ENCODE assay signal across 17 cellular contexts in the genomic region with DNA sequence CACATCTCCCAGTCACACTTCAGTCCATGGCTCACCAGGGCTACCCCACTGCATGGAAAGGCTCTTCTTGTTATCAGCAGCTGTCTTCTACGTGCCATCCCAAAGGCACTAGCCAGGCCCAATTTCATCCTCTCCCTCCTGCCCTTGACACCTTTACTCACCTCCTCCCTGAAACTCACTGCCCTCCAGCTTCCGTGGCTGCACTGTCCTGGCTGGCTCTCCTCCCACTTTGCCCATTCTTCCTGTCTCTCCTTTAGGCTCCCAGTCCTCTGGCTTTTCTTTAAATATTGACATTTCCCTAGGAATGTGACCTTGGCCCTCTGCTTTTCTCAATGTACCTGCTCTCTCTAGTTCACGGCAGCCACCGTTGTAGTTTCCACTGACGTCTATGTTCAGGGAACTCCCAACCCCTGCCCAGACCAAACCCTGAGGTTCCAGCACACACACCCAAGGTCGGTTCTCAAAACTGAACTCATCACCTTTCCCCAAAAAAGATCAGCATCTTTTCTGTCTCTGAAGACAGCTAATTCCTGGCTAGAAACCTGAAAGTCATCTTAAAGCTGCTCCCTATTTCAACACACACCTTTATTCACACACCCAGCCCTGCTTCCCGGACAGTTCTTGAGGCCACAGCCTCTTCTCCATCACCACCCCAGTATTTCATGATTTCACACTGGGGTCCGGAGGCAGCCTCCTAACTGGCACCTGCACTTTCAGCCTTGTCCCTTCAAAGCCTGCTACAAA. TPM values are rescaled to one million over a fixed set of nuclear protein-coding genes. Genes with fewer than 3 reads are reported as not detected.
A peak's percentile ranks its signal among the peaks of the same experiment; 100 is the strongest.
DNase-seq lines count a peak whose midpoint lies in the region; ATAC-seq lines count a peak whose summit lies in the region.
"Had no signal": no experiment of that assay in that cellular context is flagged by ENCODE, and none has a peak within 500 bp of the region (broad histone marks: within the 10 kb centered on the region; RNA-seq: fewer than 3 reads in every experiment).

No MANE protein-coding gene starts in this region.

- no peak for DNase-seq in activated CD8-positive, alpha-beta memory T cell treated with anti-CD3 and anti-CD28 coated beads, Interleukin-2, amount 10 ng/mL, durations not matched to agents 7 days and 5 days
- DNase-seq in activated CD8-positive, alpha-beta memory T cell treated with anti-CD3 and anti-CD28 coated beads for 24 hours = no peak
- DNase-seq in HuH-7.5 (ENCODE audit: low spot score) = peak; percentile 33
- DNase-seq in left lobe of liver (ENCODE audit: low spot score) = peak; percentile 86
- DNase-seq in stimulated activated effector memory CD8-positive, alpha-beta T cell treated with anti-CD3 and anti-CD28 coated beads, Interleukin-12 subunit alpha, Interleukin-12 subunit beta, amount 100 ng/mL, for 72 hours (ENCODE audit: low spot score in 2 of 2) = no peak
- no peak for DNase-seq in DMS79 (lab: John Stamatoyannopoulos, UW)
- DNase-seq in NCI-H2081 (lab: John Stamatoyannopoulos, UW) = no peak
- no peak for DNase-seq in NCI-H2227 (lab: John Stamatoyannopoulos, UW; ENCODE audit: unreplicated experiment)
- DNase-seq: ACHN; activated effector memory CD4-positive, alpha-beta T cell treated with Interleukin-2 at 50 U/mL for 16 hours; aorta; CD8-positive, alpha-beta T cell; foreskin keratinocyte; NCI-H1417; NCI-H82; T1000; transverse colon had no signal

- peaks cover 21% of the 10 kb centered on the region for H3K36me3 Mint-ChIP-seq in activated CD8-positive, alpha-beta memory T cell treated with anti-CD3 and anti-CD28 coated beads, Interleukin-2, amount 10 ng/mL, durations not matched to agents 7 days and 5 days
- H3K36me3 Mint-ChIP-seq in stimulated activated effector memory CD8-positive, alpha-beta T cell treated with anti-CD3 and anti-CD28 coated beads, Interleukin-12 subunit alpha, Interleukin-12 subunit beta, amount 100 ng/mL, for 72 hours = peaks cover 49% of the 10 kb centered on the region

- no peak overlapping the region for H3K4me3 Mint-ChIP-seq in activated CD8-positive, alpha-beta memory T cell treated with anti-CD3 and anti-CD28 coated beads, Interleukin-2, amount 10 ng/mL, durations not matched to agents 7 days and 5 days
- H3K4me3 Mint-ChIP-seq in stimulated activated effector memory CD8-positive, alpha-beta T cell treated with anti-CD3 and anti-CD28 coated beads, Interleukin-12 subunit alpha, Interleukin-12 subunit beta, amount 100 ng/mL, for 72 hours = no peak overlapping the region
- H3K4me3 Mint-ChIP-seq: CD8-positive, alpha-beta T cell had no signal

- peaks cover 4% of the 10 kb centered on the region for H3K4me1 Mint-ChIP-seq in activated CD8-positive, alpha-beta memory T cell treated with anti-CD3 and anti-CD28 coated beads, Interleukin-2, amount 10 ng/mL, durations not matched to agents 7 days and 5 days
- peaks cover 19% of the 10 kb centered on the region for H3K4me1 Mint-ChIP-seq in stimulated activated effector memory CD8-positive, alpha-beta T cell treated with anti-CD3 and anti-CD28 coated beads, Interleukin-12 subunit alpha, Interleukin-12 subunit beta, amount 100 ng/mL, for 72 hours

- H3K27me3 Mint-ChIP-seq in activated CD8-positive, alpha-beta memory T cell treated with anti-CD3 and anti-CD28 coated beads, Interleukin-2, amount 10 ng/mL, durations not matched to agents 7 days and 5 days = no peaks in the 10 kb centered on the region

- no peaks in the 10 kb centered on the region for H3K9me3 Mint-ChIP-seq in activated CD8-positive, alpha-beta memory T cell treated with anti-CD3 and anti-CD28 coated beads, Interleukin-2, amount 10 ng/mL, durations not matched to agents 7 days and 5 days (ENCODE audit: low read depth)
- no peaks in the 10 kb centered on the region for H3K9me3 Mint-ChIP-seq in stimulated activated effector memory CD8-positive, alpha-beta T cell treated with anti-CD3 and anti-CD28 coated beads, Interleukin-12 subunit alpha, Interleukin-12 subunit beta, amount 100 ng/mL, for 72 hours
- H3K9me3 Mint-ChIP-seq: CD8-positive, alpha-beta T cell had no signal

- CTCF ChIA-PET in activated CD8-positive, alpha-beta memory T cell treated with anti-CD3 and anti-CD28 coated beads, Interleukin-2, amount 10 ng/mL, durations not matched to agents 7 days and 5 days (lab: Charles Lee) = interaction anchor here (1.1 kb wide), 1 partner anchor 62 kb away, joined by 3 read pairs; no protein-coding TSS in a partner anchor

- ATAC-seq in activated CD8-positive, alpha-beta memory T cell treated with anti-CD3 and anti-CD28 coated beads, Interleukin-2, amount 10 ng/mL, durations not matched to agents 7 days and 5 days = no peak
- peak; percentile 92 for ATAC-seq in left lobe of liver
- no peak for ATAC-seq in stimulated activated effector memory CD8-positive, alpha-beta T cell treated with anti-CD3 and anti-CD28 coated beads, Interleukin-12 subunit alpha, Interleukin-12 subunit beta, amount 100 ng/mL, for 72 hours
- ATAC-seq: CD8-positive, alpha-beta T cell; foreskin keratinocyte had no signal

- peak overlapping the region; percentile 4 for H3K27ac Mint-ChIP-seq in activated CD8-positive, alpha-beta memory T cell treated with anti-CD3 and anti-CD28 coated beads, Interleukin-2, amount 10 ng/mL, durations not matched to agents 7 days and 5 days
- H3K27ac Mint-ChIP-seq in stimulated activated effector memory CD8-positive, alpha-beta T cell treated with anti-CD3 and anti-CD28 coated beads, Interleukin-12 subunit alpha, Interleukin-12 subunit beta, amount 100 ng/mL, for 72 hours = peak overlapping the region; percentile 14
- H3K27ac Mint-ChIP-seq: CD8-positive, alpha-beta T cell had no signal

RNA-seq across cellular contexts. Expression of a gene that starts 36.7 kb away (rescaled TPM):
- total RNA-seq in activated CD8-positive, alpha-beta memory T cell treated with anti-CD3 and anti-CD28 coated beads, Interleukin-2, amount 10 ng/mL, durations not matched to agents 7 days and 5 days = 10 to 100 TPM; 29.2 to 55.0 TPM
- 16.4 TPM for total RNA-seq in left lobe of liver

RNA-seq across cellular contexts. Expression of a gene that starts 48.8 kb away (rescaled TPM):
- 10 to 100 TPM; 30.4 to 34.9 TPM for total RNA-seq in activated CD8-positive, alpha-beta memory T cell treated with anti-CD3 and anti-CD28 coated beads, Interleukin-2, amount 10 ng/mL, durations not matched to agents 7 days and 5 days
- total RNA-seq in left lobe of liver = 22.0 TPM

Comparison
In these comparisons a context has a peak if more than half of its experiments do, and no peak if none do; other contexts are left out.
1. DNase-seq: peak in HuH-7.5 (single experiment) and left lobe of liver (single experiment); none in activated CD8-positive, alpha-beta memory T cell treated with anti-CD3 and anti-CD28 coated beads, Interleukin-2, amount 10 ng/mL, durations not matched to agents 7 days and 5 days (single experiment), activated CD8-positive, alpha-beta memory T cell treated with anti-CD3 and anti-CD28 coated beads for 24 hours (single experiment), stimulated activated effector memory CD8-positive, alpha-beta T cell treated with anti-CD3 and anti-CD28 coated beads, Interleukin-12 subunit alpha, Interleukin-12 subunit beta, amount 100 ng/mL, for 72 hours (0 of 2), DMS79 (single experiment), NCI-H2081 (0 of 2) and NCI-H2227 (single experiment).